ENCODE assay signal across 11 cellular contexts in genomic region chr5:67537439-67538342, GRCh38.
DNase-seq lines count a peak whose midpoint lies in the region; FAIRE-seq and TF ChIP-seq lines count a peak whose summit lies in the region.
"Had no signal": no experiment of that assay in that cellular context is flagged by ENCODE, and none has a peak within 500 bp of the region (broad histone marks: within the 10 kb centered on the region; RNA-seq: fewer than 3 reads in every experiment).

No MANE protein-coding gene starts in this region.

- H3K4me1 ChIP-seq in GM23248 (ENCODE audit: insufficient read depth) (no peaks in the 10 kb centered on the region), astrocyte (ENCODE audit: insufficient read depth, low read length) (no peaks in the 10 kb centered on the region), hepatocyte (ENCODE audit: insufficient read depth) (peaks cover 20% of the 10 kb centered on the region), PC-9 (replicated peaks; ENCODE audit: insufficient read depth) (no peaks in the 10 kb centered on the region)

- no peaks in the 10 kb centered on the region for H3K4me1 Mint-ChIP-seq in astrocyte (ENCODE audit: low read depth, unreplicated experiment)
- peaks cover 5% of the 10 kb centered on the region for H3K4me1 Mint-ChIP-seq in activated naive CD4-positive, alpha-beta T cell treated with anti-CD3 and anti-CD28 coated beads for 36 hours (ENCODE audit: low read depth)

- 49 to 53% methylated on average over 6 of the region's 6 CpGs for WGBS in GM23248 (ENCODE audit: low coverage in 1 of 2, low lambda C conversion rate in 2 of 2, missing lambda C conversion rate in 2 of 2), 2 experiments
- WGBS in hepatocyte (ENCODE audit: low lambda C conversion rate, missing lambda C conversion rate) = 87% methylated on average over 6 of the region's 6 CpGs

- H3K27ac Mint-ChIP-seq in astrocyte (ENCODE audit: unreplicated experiment) = no peak overlapping the region
- no peak overlapping the region for H3K27ac Mint-ChIP-seq in activated naive CD4-positive, alpha-beta T cell treated with anti-CD3 and anti-CD28 coated beads for 36 hours
- H3K27ac Mint-ChIP-seq: activated CD4-positive, alpha-beta memory T cell treated with anti-CD3 and anti-CD28 coated beads for 36 hours; stimulated activated naive B cell treated with anti-CD40 and anti-IgM and Interleukin-4, amounts not matched to agents 10 μg/mL and 1 μg/mL and 100 μg/mL, for 72 hours had no signal

- H3K9me3 ChIP-seq in GM23248 (ENCODE audit: low read depth) (no peaks in the 10 kb centered on the region), astrocyte (ENCODE audit: insufficient read depth, low read depth, low read length) (no peaks in the 10 kb centered on the region), hepatocyte (ENCODE audit: low read depth) (no peaks in the 10 kb centered on the region), PC-9 (ENCODE audit: insufficient read depth, low read depth) (no peaks in the 10 kb centered on the region)

- peak; percentile 35 for DNase-seq in GM23248
- no peak for DNase-seq in astrocyte (ENCODE audit: low read depth)
- no peak for DNase-seq in hepatocyte (ENCODE audit: low spot score)
- peak; percentile 9 for DNase-seq in stromal cell of bone marrow (ENCODE audit: low read depth)
- no peak for DNase-seq in activated naive CD4-positive, alpha-beta T cell treated with anti-CD3 and anti-CD28 coated beads for 36 hours
- DNase-seq in GDM1 (lab: John Stamatoyannopoulos, UW) = no peak
- DNase-seq in PC-9 = no peak
- no peak for DNase-seq in GM13976 (ENCODE audit: low spot score)
- DNase-seq: activated CD4-positive, alpha-beta memory T cell treated with anti-CD3 and anti-CD28 coated beads for 36 hours; NCI-H1105 treated with DMSO at 0.1 percent for 48 hours; stimulated activated naive B cell treated with anti-CD40 and anti-IgM and Interleukin-4, amounts not matched to agents 10 μg/mL and 1 μg/mL and 100 μg/mL, for 72 hours had no signal

- H3K27me3 ChIP-seq in GM23248 (replicated peaks; ENCODE audit: insufficient read depth) (no peaks in the 10 kb centered on the region), astrocyte (ENCODE audit: insufficient read depth, low read length) (no peaks in the 10 kb centered on the region), hepatocyte (no peaks in the 10 kb centered on the region), PC-9 (ENCODE audit: insufficient read depth, low read depth) (no peaks in the 10 kb centered on the region)

- H3K4me3 ChIP-seq in GM23248 (peak overlapping the region; percentile 56), astrocyte (ENCODE audit: insufficient read depth, low read depth, low read length) (no peak overlapping the region), hepatocyte (no peak overlapping the region), PC-9 (no peak overlapping the region)

- no peak for FAIRE-seq in astrocyte (lab: Jason Lieb, UNC)

- H3K36me3 ChIP-seq in GM23248 (ENCODE audit: low read depth) (no peaks in the 10 kb centered on the region), astrocyte (ENCODE audit: insufficient read depth, low read length) (no peaks in the 10 kb centered on the region), hepatocyte (replicated peaks; ENCODE audit: insufficient read depth, low read depth) (no peaks in the 10 kb centered on the region), PC-9 (ENCODE audit: low read depth) (no peaks in the 10 kb centered on the region)

- no peaks in the 10 kb centered on the region for H3K27me3 Mint-ChIP-seq in astrocyte (ENCODE audit: low read depth, unreplicated experiment)
- no peaks in the 10 kb centered on the region for H3K27me3 Mint-ChIP-seq in activated naive CD4-positive, alpha-beta T cell treated with anti-CD3 and anti-CD28 coated beads for 36 hours (ENCODE audit: low read depth)
- H3K27me3 Mint-ChIP-seq: activated CD4-positive, alpha-beta memory T cell treated with anti-CD3 and anti-CD28 coated beads for 36 hours; stimulated activated naive B cell treated with anti-CD40 and anti-IgM and Interleukin-4, amounts not matched to agents 10 μg/mL and 1 μg/mL and 100 μg/mL, for 72 hours had no signal

- no peak overlapping the region for H3K4me3 Mint-ChIP-seq in astrocyte (ENCODE audit: unreplicated experiment)
- no peak overlapping the region for H3K4me3 Mint-ChIP-seq in activated naive CD4-positive, alpha-beta T cell treated with anti-CD3 and anti-CD28 coated beads for 36 hours
- H3K4me3 Mint-ChIP-seq: activated CD4-positive, alpha-beta memory T cell treated with anti-CD3 and anti-CD28 coated beads for 36 hours; stimulated activated naive B cell treated with anti-CD40 and anti-IgM and Interleukin-4, amounts not matched to agents 10 μg/mL and 1 μg/mL and 100 μg/mL, for 72 hours had no signal

- H3K9me2 ChIP-seq in GM23248 (ENCODE audit: insufficient read depth) (no peaks in the 10 kb centered on the region), hepatocyte (replicated peaks; ENCODE audit: insufficient read depth) (no peaks in the 10 kb centered on the region), PC-9 (ENCODE audit: insufficient read depth) (no peaks in the 10 kb centered on the region)

- H3K79me2 ChIP-seq in GM23248 (ENCODE audit: insufficient read depth) (no peaks in the 10 kb centered on the region), astrocyte (ENCODE audit: insufficient read depth, low read length) (no peaks in the 10 kb centered on the region), hepatocyte (no peaks in the 10 kb centered on the region), PC-9 (ENCODE audit: low read depth) (no peaks in the 10 kb centered on the region)

- intact Hi-C loops in activated naive CD4-positive, alpha-beta T cell treated with anti-CD3 and anti-CD28 coated beads for 36 hours (cut with micrococcal nuclease) = loop anchor here (2.0 kb wide), 1 partner anchor 21 kb away; no protein-coding TSS in a partner anchor
- intact Hi-C loops in PC-9 (cut with micrococcal nuclease; ENCODE audit: unreplicated experiment) = no loop called here

- CTCF ChIA-PET in activated naive CD4-positive, alpha-beta T cell treated with anti-CD3 and anti-CD28 coated beads for 36 hours (lab: Charles Lee) = interaction anchor here (0.6 kb wide), 1 partner anchor 55 kb away, joined by 4 read pairs; no protein-coding TSS in a partner anchor
- CTCF ChIA-PET in PC-9 (lab: Charles Lee) = no interaction called here

- BruUV-seq in PC-9 (replicated peaks; lab: Mats Ljungman, UMichigan) = no TSS peak

- H3K36me3 Mint-ChIP-seq in astrocyte (ENCODE audit: low read depth, unreplicated experiment) = no peaks in the 10 kb centered on the region
- no peaks in the 10 kb centered on the region for H3K36me3 Mint-ChIP-seq in activated naive CD4-positive, alpha-beta T cell treated with anti-CD3 and anti-CD28 coated beads for 36 hours (ENCODE audit: low read depth)
- H3K36me3 Mint-ChIP-seq: activated CD4-positive, alpha-beta memory T cell treated with anti-CD3 and anti-CD28 coated beads for 36 hours; stimulated activated naive B cell treated with anti-CD40 and anti-IgM and Interleukin-4, amounts not matched to agents 10 μg/mL and 1 μg/mL and 100 μg/mL, for 72 hours had no signal

- H4K20me1 ChIP-seq in GM23248 (ENCODE audit: insufficient read depth) (no peaks in the 10 kb centered on the region), astrocyte (ENCODE audit: insufficient read depth, low read length) (no peaks in the 10 kb centered on the region), hepatocyte (ENCODE audit: insufficient read depth, poor library complexity, severe bottlenecking) (no peaks in the 10 kb centered on the region), PC-9 (ENCODE audit: insufficient read depth) (no peaks in the 10 kb centered on the region)

- H3F3A ChIP-seq in GM23248 (ENCODE audit: insufficient read depth) (no peaks in the 10 kb centered on the region), PC-9 (ENCODE audit: insufficient read depth, low read depth) (no peaks in the 10 kb centered on the region)

- POLR2A ChIA-PET in PC-9 (lab: Charles Lee; ENCODE audit: unreplicated experiment) = no interaction called here

- TF ChIP-seq CTCF in astrocyte (IDR thresholded peaks at IDR 0.05; ENCODE audit: insufficient read depth, low read depth, low read length) (no peak), hepatocyte (IDR thresholded peaks at IDR 0.05; ENCODE audit: poor library complexity) (no peak), PC-9 (conservative IDR thresholded peaks at IDR 0.05) (no peak), GM13976 (IDR thresholded peaks at IDR 0.05; ENCODE audit: borderline replicate concordance, control extremely low read depth, extremely low read depth, insufficient read depth, missing control alignments) (no peak)

- H3K9ac ChIP-seq in GM23248 = 0 out of 2 replicates have a peak overlapping the region, but pooled peaks have one; percentile 0
- H3K9ac ChIP-seq in astrocyte (ENCODE audit: low read length) = no peak overlapping the region

- H3K4me2 ChIP-seq in GM23248 (ENCODE audit: unreplicated experiment) (peak overlapping the region; percentile 55), astrocyte (ENCODE audit: low read length) (peak overlapping the region; percentile 35), hepatocyte (peak overlapping the region; percentile 6), PC-9 (no peak overlapping the region; the same call in 1 of the 2 replicates)

- H3K9me3 Mint-ChIP-seq in astrocyte (ENCODE audit: unreplicated experiment) = peaks cover 4% of the 10 kb centered on the region
- H3K9me3 Mint-ChIP-seq in activated naive CD4-positive, alpha-beta T cell treated with anti-CD3 and anti-CD28 coated beads for 36 hours = no peaks in the 10 kb centered on the region
- H3K9me3 Mint-ChIP-seq: activated CD4-positive, alpha-beta memory T cell treated with anti-CD3 and anti-CD28 coated beads for 36 hours had no signal

- in situ Hi-C loops in GM23248 (cut with MboI) = no loop called here
- in situ Hi-C loops in GM13976 (cut with MboI; ENCODE audit: low sequenced_read_pairs, unreplicated experiment) = no loop called here

- H3K27ac ChIP-seq in GM23248 (no peak overlapping the region), astrocyte (ENCODE audit: low read depth, low read length) (no peak overlapping the region), hepatocyte (no peak overlapping the region), PC-9 (no peak overlapping the region)

- H2AFZ ChIP-seq in GM23248 = peak overlapping the region; percentile 66
- H2AFZ ChIP-seq in astrocyte (ENCODE audit: low read depth, low read length) = no peak overlapping the region
- H2AFZ ChIP-seq in hepatocyte = peak overlapping the region; percentile 18
- H2AFZ ChIP-seq in PC-9 = no peak overlapping the region

Comparison
In these comparisons a context has a peak if more than half of its experiments do, and no peak if none do; other contexts are left out.
1. DNase-seq: peak in GM23248 (single experiment) and stromal cell of bone marrow (single experiment); none in astrocyte (single experiment), hepatocyte (single experiment), activated naive CD4-positive, alpha-beta T cell treated with anti-CD3 and anti-CD28 coated beads for 36 hours (single experiment), GDM1 (single experiment), PC-9 (0 of 2) and GM13976 (single experiment).
2. H2AFZ ChIP-seq: peak in GM23248 (single experiment) and hepatocyte (single experiment); none in astrocyte (single experiment) and PC-9 (single experiment).